Comparison of ENCODE assay signal across 8 cellular contexts in the genomic region with DNA sequence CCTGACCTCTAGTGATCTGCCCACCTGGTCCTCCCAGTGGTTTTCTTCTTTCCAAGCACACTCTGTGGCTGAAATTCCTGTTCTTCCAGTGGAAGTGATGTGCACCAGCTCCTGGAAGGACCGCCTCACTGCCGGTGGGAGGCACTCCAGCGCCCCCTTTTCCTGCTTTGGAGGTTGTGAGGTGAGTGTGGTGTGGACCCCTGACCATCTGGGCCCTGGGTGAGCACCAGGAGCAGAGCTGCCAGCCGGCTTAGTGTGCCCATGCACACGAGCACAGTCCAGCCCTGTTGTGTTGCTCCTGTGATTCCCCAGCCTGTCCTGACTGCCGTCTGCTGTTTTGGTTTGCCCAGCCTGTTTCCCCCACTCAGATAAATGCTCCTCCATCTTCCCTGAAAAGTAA.
"Had no signal": no experiment of that assay in that cellular context is flagged by ENCODE, and none has a peak within 500 bp of the region (broad histone marks: within the 10 kb centered on the region; RNA-seq: fewer than 3 reads in every experiment).

No MANE protein-coding gene starts in this region.

- ATAC-seq: HCT116 had no signal

- H3K27ac ChIP-seq: GM23248 had no signal

- H3K4me3 ChIP-seq: GM23248, HAP-1 had no signal

- H3K27ac Mint-ChIP-seq: H9, HFFc6 had no signal

- H2AFZ ChIP-seq: GM23248 had no signal

- DNase-seq: GM23248, GOT3, H7, H9, HCEC 1CT, HFFc6 had no signal

- H3K4me3 Mint-ChIP-seq: H9, HFFc6 had no signal

- H3K4me1 ChIP-seq: HAP-1 had no signal

- H3K36me3 ChIP-seq: HAP-1 had no signal

- H3K9ac ChIP-seq: GM23248 had no signal

- H3K9me3 ChIP-seq: HAP-1 had no signal
